Comparison of ENCODE assay signal across 8 cellular contexts in the genomic region with DNA sequence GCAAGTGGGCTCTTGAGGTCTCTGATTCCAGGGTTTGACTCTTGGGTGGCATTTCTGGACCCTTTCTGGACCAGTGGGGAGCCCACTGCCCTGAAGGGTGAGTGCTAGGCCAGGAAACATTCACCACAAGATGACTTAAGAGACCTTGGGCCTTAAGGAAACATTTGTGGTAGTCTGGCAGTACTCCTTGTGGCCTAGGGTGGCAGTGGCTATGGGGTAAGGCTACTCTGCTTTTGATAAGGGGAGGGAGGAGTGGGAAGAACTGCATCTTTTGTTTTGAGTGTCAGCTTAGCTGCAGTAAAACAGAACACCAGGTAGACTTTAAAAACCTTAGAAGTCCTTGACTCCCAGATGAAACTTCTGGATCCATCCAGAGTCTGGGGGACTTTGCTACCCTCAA.
"Had no signal": no experiment of that assay in that cellular context is flagged by ENCODE, and none has a peak within 500 bp of the region (broad histone marks: within the 10 kb centered on the region; RNA-seq: fewer than 3 reads in every experiment).

No MANE protein-coding gene starts in this region.

- ATAC-seq: GM23338, HCT116, HepG2, K562 had no signal

- H3K4me1 ChIP-seq: HAP-1 had no signal

- H3K4me2 ChIP-seq: GM23338 had no signal

- DNase-seq: HFFc6, IMR-90 had no signal

- H3K27ac ChIP-seq: HL-60 had no signal

- H3K4me1 Mint-ChIP-seq: GM23338 had no signal

- H3K4me3 ChIP-seq: GM23338, HAP-1, K562 had no signal

- H2AFZ ChIP-seq: GM23338 had no signal

- H3K4me3 Mint-ChIP-seq: GM23338, HFFc6 had no signal

- H3K9me3 ChIP-seq: HAP-1 had no signal

- H3K36me3 ChIP-seq: HAP-1 had no signal

- H3K27ac Mint-ChIP-seq: GM23338, HFFc6 had no signal
